14 cellular contexts compared by ENCODE assay signal in the genomic region with DNA sequence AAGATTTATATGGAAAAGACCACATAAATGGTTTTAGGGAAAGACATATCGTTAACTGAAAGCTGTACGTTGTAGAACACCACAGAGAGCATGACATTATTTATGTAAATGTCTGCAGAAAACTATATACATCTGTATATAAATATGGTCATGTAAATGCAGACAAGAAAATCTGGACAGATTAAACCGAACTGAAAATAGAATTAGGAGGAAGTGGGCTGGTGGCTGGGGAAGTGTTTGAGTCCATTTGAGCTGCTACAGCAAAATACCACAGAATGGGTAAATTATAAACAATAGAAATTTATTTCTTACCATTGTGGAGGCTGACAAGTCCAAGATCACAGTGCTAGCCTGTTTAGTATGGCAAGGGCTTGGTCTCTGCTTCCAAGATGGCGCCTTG.
"Had no signal": no experiment of that assay in that cellular context is flagged by ENCODE, and none has a peak within 500 bp of the region (broad histone marks: within the 10 kb centered on the region; RNA-seq: fewer than 3 reads in every experiment).

No MANE protein-coding gene starts in this region.

- H3K79me2 ChIP-seq: hepatocyte had no signal

- H3K27me3 ChIP-seq: hepatocyte, neural progenitor cell, ovary, tibial nerve, vagina had no signal

- H3K9ac ChIP-seq: neural progenitor cell had no signal

- H3K27ac Mint-ChIP-seq: brain, neural progenitor cell had no signal

- H3K4me3 Mint-ChIP-seq: brain; central memory CD8-positive, alpha-beta T cell; neural progenitor cell had no signal

- H3K4me3 ChIP-seq: gastroesophageal sphincter, hepatocyte, neural progenitor cell, ovary, tibial nerve, vagina had no signal

- H3K27ac ChIP-seq: gastroesophageal sphincter, hepatocyte, neural progenitor cell, ovary, tibial nerve, vagina had no signal

- DNase-seq: activated naive CD4-positive, alpha-beta T cell treated with anti-CD3 and anti-CD28 coated beads, Interleukin-2, amount 50 U/mL, for 16 hours; activated T-cell treated with anti-CD3 and anti-CD28 coated beads, Interleukin-2, amount 50 U/mL, for 1 hour; cortex of kidney; effector memory CD4-positive, alpha-beta T cell; left ventricle myocardium superior; ovary had no signal

- H3K36me3 ChIP-seq: gastroesophageal sphincter, neural progenitor cell, ovary, tibial nerve, vagina had no signal

- ATAC-seq: activated CD4-positive, CD25-positive, alpha-beta regulatory T cell treated with anti-CD3 and anti-CD28 coated beads, Interleukin-2, amount 50 U/mL, for 24 hours; gastroesophageal sphincter; left ventricle myocardium superior had no signal

- H3K36me3 Mint-ChIP-seq: brain, neural progenitor cell had no signal

- H3K4me1 Mint-ChIP-seq: central memory CD8-positive, alpha-beta T cell had no signal

- H3K4me2 ChIP-seq: hepatocyte, neural progenitor cell had no signal

- H3K4me1 ChIP-seq: gastroesophageal sphincter, vagina had no signal

- H2AFZ ChIP-seq: hepatocyte, neural progenitor cell had no signal

- H3K9me3 ChIP-seq: gastroesophageal sphincter, ovary, tibial nerve, vagina had no signal
